Comparison of ENCODE assay signal across 9 cellular contexts in the genomic region with DNA sequence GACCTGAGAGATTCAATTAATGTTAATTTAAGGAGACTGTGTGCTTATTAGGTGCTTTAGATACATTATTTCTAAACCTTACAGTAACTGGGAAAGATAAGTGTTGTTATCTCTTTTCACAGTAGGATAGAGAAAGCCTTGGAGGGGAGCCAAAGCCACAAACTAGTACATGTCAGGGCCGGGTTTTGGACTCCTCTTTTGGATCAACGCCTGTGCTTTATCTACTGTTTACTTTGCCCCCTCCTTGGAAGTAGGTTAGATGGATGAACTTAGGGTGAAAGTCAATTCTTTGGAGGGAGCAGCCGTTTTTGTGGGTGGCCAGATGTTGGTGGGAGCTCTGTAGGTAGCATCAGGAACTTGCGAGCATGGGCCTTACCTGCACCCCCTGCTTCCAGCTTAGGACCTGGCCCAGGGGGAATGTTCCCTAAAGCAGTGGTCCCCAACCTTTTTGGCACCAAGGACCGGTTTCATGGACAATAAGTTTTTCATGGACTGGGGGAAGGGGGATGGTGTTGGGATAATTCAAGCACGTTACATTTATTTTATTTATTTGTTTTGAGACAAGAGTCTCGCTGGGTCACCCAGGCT. TPM values are rescaled to one million over a fixed set of nuclear protein-coding genes. Genes with fewer than 3 reads are reported as not detected.
DNase-seq lines count a peak whose midpoint lies in the region; ATAC-seq and TF ChIP-seq lines count a peak whose summit lies in the region.
"Had no signal": no experiment of that assay in that cellular context is flagged by ENCODE, and none has a peak within 500 bp of the region (broad histone marks: within the 10 kb centered on the region; RNA-seq: fewer than 3 reads in every experiment).

No MANE protein-coding gene starts in this region.

- no peaks in the 10 kb centered on the region for H3K9me1 ChIP-seq in IMR-90 (ENCODE audit: insufficient read depth, low read length)

- TF ChIP-seq RAD21 in IMR-90 (IDR thresholded peaks at IDR 0.05; ENCODE audit: low read length) = no peak

- H3K36me3 ChIP-seq in IMR-90 (ENCODE audit: control insufficient read depth, insufficient read depth, low read length) (no peaks in the 10 kb centered on the region), mesenchymal stem cell (ENCODE audit: control insufficient read depth in 1 of 2, insufficient read depth in 2 of 2, low read depth in 1 of 2, low read length in 2 of 2) (no peaks in the 10 kb centered on the region)

- no peak overlapping the region for H3K18ac ChIP-seq in IMR-90 (ENCODE audit: low read depth, low read length)
- H3K18ac ChIP-seq in mesenchymal stem cell (ENCODE audit: low read depth in 1 of 2, low read length in 2 of 2) = no peak overlapping the region

- H4K20me1 ChIP-seq in IMR-90 (ENCODE audit: insufficient read depth, low read length) = no peaks in the 10 kb centered on the region

- H3K36me3 Mint-ChIP-seq in activated CD4-positive, alpha-beta memory T cell treated with anti-CD3 and anti-CD28 coated beads, Interleukin-2, amount 10 ng/mL, durations not matched to agents 7 days and 5 days (ENCODE audit: low read depth) = peaks cover under 1% of the 10 kb centered on the region

- H4K8ac ChIP-seq in IMR-90 (ENCODE audit: low read depth in 2 of 2, low read length in 2 of 2) (no peak overlapping the region), mesenchymal stem cell (ENCODE audit: low read length) (no peak overlapping the region)

- H2BK120ac ChIP-seq in IMR-90 (ENCODE audit: low read depth, low read length) (no peak overlapping the region), mesenchymal stem cell (ENCODE audit: low read depth, low read length) (no peak overlapping the region)

- peak; percentile 31 for DNase-seq in COR-L47 (lab: John Stamatoyannopoulos, UW)
- DNase-seq in IMR-90 = peak; percentile 10
- DNase-seq in activated CD4-positive, alpha-beta memory T cell treated with anti-CD3 and anti-CD28 coated beads, Interleukin-2, amount 10 ng/mL, durations not matched to agents 7 days and 5 days = no peak
- peak; percentile 26 for DNase-seq in mesenchymal stem cell
- DNase-seq in stimulated activated CD4-positive, alpha-beta T cell treated with anti-CD3 and anti-CD28 coated beads, Interleukin-12 subunit alpha, Interleukin-12 subunit beta, amount 100 ng/mL, for 4 hours = no peak
- no peak for DNase-seq in GM03348 (ENCODE audit: low spot score)
- no peak for DNase-seq in activated effector memory CD4-positive, alpha-beta T cell treated with Interleukin-2 at 50 U/mL for 16 hours
- DNase-seq: activated CD4-positive, CD25-positive, alpha-beta regulatory T cell treated with anti-CD3 and anti-CD28 coated beads, Interleukin-2, amount 50 U/mL, for 72 hours; NCI-H526 treated with DMSO at 0.1 percent for 48 hours had no signal

- POLR2A ChIA-PET in IMR-90 (lab: Charles Lee; ENCODE audit: unreplicated experiment) = interaction anchor here (0.5 kb wide), 1 partner anchor 99 kb away, joined by 3 read pairs; no protein-coding TSS in a partner anchor
- POLR2A ChIA-PET in activated CD4-positive, alpha-beta memory T cell treated with anti-CD3 and anti-CD28 coated beads, Interleukin-2, amount 10 ng/mL, durations not matched to agents 7 days and 5 days (lab: Charles Lee) = interaction anchor here (3.3 to 8.0 kb wide), 2 partner anchors 11 to 43 kb away, joined by 13 to 99 read pairs; no protein-coding TSS in a partner anchor

- H3K9me3 ChIP-seq in IMR-90 (ENCODE audit: control insufficient read depth, insufficient read depth, low read length) (no peaks in the 10 kb centered on the region), mesenchymal stem cell (ENCODE audit: control insufficient read depth, low read length) (peaks cover 4% of the 10 kb centered on the region)

- H3K27ac Mint-ChIP-seq in activated CD4-positive, alpha-beta memory T cell treated with anti-CD3 and anti-CD28 coated beads, Interleukin-2, amount 10 ng/mL, durations not matched to agents 7 days and 5 days = no peak overlapping the region

- no peak overlapping the region for H3K4me3 ChIP-seq in IMR-90 (ENCODE audit: insufficient read depth, low read depth, low read length)
- H3K4me3 ChIP-seq in mesenchymal stem cell (ENCODE audit: insufficient read depth in 1 of 2, low read depth in 1 of 2, low read length in 2 of 2) = no peak overlapping the region

- H3K4me1 ChIP-seq in IMR-90 (ENCODE audit: control insufficient read depth, insufficient read depth, low read length) (peaks cover 2% of the 10 kb centered on the region; the same call in 1 of the 2 replicates), mesenchymal stem cell (ENCODE audit: control insufficient read depth, insufficient read depth, low read depth, low read length) (peaks cover 5% of the 10 kb centered on the region)

- H2BK15ac ChIP-seq in IMR-90 (ENCODE audit: low read depth, low read length) = no peak overlapping the region
- H2BK15ac ChIP-seq in mesenchymal stem cell (ENCODE audit: low read depth, poor library complexity, severe bottlenecking) = no peak overlapping the region

- no peak overlapping the region for H3K4me2 ChIP-seq in IMR-90 (ENCODE audit: low read depth, low read length)
- no peak overlapping the region for H3K4me2 ChIP-seq in mesenchymal stem cell (ENCODE audit: low read length, poor library complexity, severe bottlenecking)

- peak overlapping the region; percentile 93 for H3K4me3 Mint-ChIP-seq in activated CD4-positive, alpha-beta memory T cell treated with anti-CD3 and anti-CD28 coated beads, Interleukin-2, amount 10 ng/mL, durations not matched to agents 7 days and 5 days

- ATAC-seq in IMR-90 (ENCODE audit: low read depth) = no peak

- 0 out of 2 replicates have a peak, but pooled peaks cover 4% of the 10 kb centered on the region for H3K27me3 ChIP-seq in IMR-90 (ENCODE audit: control insufficient read depth, insufficient read depth, low read length)
- no peaks in the 10 kb centered on the region for H3K27me3 ChIP-seq in mesenchymal stem cell (ENCODE audit: control insufficient read depth in 1 of 2, insufficient read depth in 1 of 2, low read length in 2 of 2)

- in situ Hi-C loops in IMR-90 (cut with MboI; ENCODE audit: low sequenced_read_pairs) = no loop called here

- H3K4ac ChIP-seq in IMR-90 (ENCODE audit: low read depth, low read length) = no peak overlapping the region
- no peak overlapping the region for H3K4ac ChIP-seq in mesenchymal stem cell (ENCODE audit: low read depth in 1 of 2, low read length in 2 of 2)

- H2BK20ac ChIP-seq in IMR-90 (ENCODE audit: low read depth, low read length) = no peak overlapping the region

- H2BK5ac ChIP-seq in IMR-90 (ENCODE audit: low read depth, low read length, poor library complexity, severe bottlenecking) (no peak overlapping the region), mesenchymal stem cell (ENCODE audit: low read depth, low read length, poor library complexity, severe bottlenecking) (no peak overlapping the region)

- H4K91ac ChIP-seq in IMR-90 (ENCODE audit: insufficient read depth, low read depth, low read length) (no peak overlapping the region), mesenchymal stem cell (ENCODE audit: low read length) (no peak overlapping the region)

- peaks cover 2% of the 10 kb centered on the region for H3K9me3 Mint-ChIP-seq in activated CD4-positive, alpha-beta memory T cell treated with anti-CD3 and anti-CD28 coated beads, Interleukin-2, amount 10 ng/mL, durations not matched to agents 7 days and 5 days

- H2AK9ac ChIP-seq in IMR-90 (replicated peaks; ENCODE audit: low read depth, low read length, poor library complexity) = no peak overlapping the region

- H3K14ac ChIP-seq in IMR-90 (replicated peaks; ENCODE audit: low read depth, low read length) (no peak overlapping the region), mesenchymal stem cell (ENCODE audit: low read length in 2 of 2) (no peak overlapping the region)

- CTCF ChIA-PET in IMR-90 (lab: Yijun Ruan, JAX) = interaction anchor here (1.1 to 2.2 kb wide), 2 partner anchors 8 to 30 kb away, joined by 3 to 8 read pairs; no protein-coding TSS in a partner anchor
- CTCF ChIA-PET in activated CD4-positive, alpha-beta memory T cell treated with anti-CD3 and anti-CD28 coated beads, Interleukin-2, amount 10 ng/mL, durations not matched to agents 7 days and 5 days (lab: Charles Lee) = interaction anchor here (0.9 kb wide), 1 partner anchor 10 kb away, joined by 5 read pairs; no protein-coding TSS in a partner anchor

- TF ChIP-seq POLR2A in IMR-90 (IDR thresholded peaks at IDR 0.05; ENCODE audit: low read depth, low read length) = no peak

- H3K27ac ChIP-seq in IMR-90 (ENCODE audit: insufficient read depth, low read length) = no peak overlapping the region
- H3K27ac ChIP-seq in mesenchymal stem cell (ENCODE audit: low read length, poor library complexity, severe bottlenecking) = no peak overlapping the region

- no TSS peak for BruUV-seq in IMR-90 (replicated peaks; lab: Mats Ljungman, UMichigan)

- H2BK12ac ChIP-seq in mesenchymal stem cell (ENCODE audit: low read length in 2 of 2) = no peak overlapping the region

- H2AK5ac ChIP-seq in IMR-90 (ENCODE audit: low read depth, low read length) = no peak overlapping the region
- no peak overlapping the region for H2AK5ac ChIP-seq in mesenchymal stem cell (ENCODE audit: low read length, severe bottlenecking)

- no peak overlapping the region for H2AFZ ChIP-seq in IMR-90 (replicated peaks; ENCODE audit: low read length, poor library complexity)
- H2AFZ ChIP-seq in mesenchymal stem cell (ENCODE audit: low read depth, low read length) = no peak overlapping the region

- peaks cover 37% of the 10 kb centered on the region for H3K4me1 Mint-ChIP-seq in activated CD4-positive, alpha-beta memory T cell treated with anti-CD3 and anti-CD28 coated beads, Interleukin-2, amount 10 ng/mL, durations not matched to agents 7 days and 5 days

- no peak for TF ChIP-seq CTCF in IMR-90 (conservative IDR thresholded peaks at IDR 0.05; ENCODE audit: low read depth, low read length)

- dilution Hi-C loops in IMR-90 (cut with HindIII; ENCODE audit: low sequenced_read_pairs, unreplicated experiment) = no loop called here

- H3K79me1 ChIP-seq in IMR-90 (ENCODE audit: low read depth in 1 of 2, low read length in 2 of 2) (no peaks in the 10 kb centered on the region), mesenchymal stem cell (replicated peaks; ENCODE audit: low read length, poor library complexity, severe bottlenecking) (peaks cover 6% of the 10 kb centered on the region)

- H4K5ac ChIP-seq in IMR-90 (ENCODE audit: low read depth, low read length) = no peak overlapping the region

- H3K27me3 Mint-ChIP-seq in activated CD4-positive, alpha-beta memory T cell treated with anti-CD3 and anti-CD28 coated beads, Interleukin-2, amount 10 ng/mL, durations not matched to agents 7 days and 5 days = peaks cover 23% of the 10 kb centered on the region

- H3K23ac ChIP-seq in IMR-90 (ENCODE audit: low read depth, low read length) (no peak overlapping the region), mesenchymal stem cell (ENCODE audit: low read length in 2 of 2) (no peak overlapping the region)

- intact Hi-C loops in IMR-90 (cut with micrococcal nuclease) = no loop called here

- H3K56ac ChIP-seq in IMR-90 (ENCODE audit: extremely low read depth, insufficient read depth, low read length) = no peak overlapping the region

- 64% methylated on average over 4 of the region's 7 CpGs; no CpG with 5 or more reads in 1 of the 2 experiments for WGBS in IMR-90 (ENCODE audit: extremely low coverage in 2 of 2, insufficient read length in 1 of 2), 2 experiments
- 78% methylated on average over 7 of the region's 7 CpGs for WGBS in mesenchymal stem cell

- no peak overlapping the region for H3K9ac ChIP-seq in IMR-90 (ENCODE audit: low read depth, low read length)
- no peak overlapping the region for H3K9ac ChIP-seq in mesenchymal stem cell (ENCODE audit: low read length)

RNA-seq across cellular contexts. Expression of a gene that starts 1.7 kb away (rescaled TPM):
- total RNA-seq in IMR-90 (2012; rRNA removed) = 2.5 and 2.8 TPM in 2 replicates
- 1.2 and 1.7 TPM in 2 replicates for polyA plus RNA-seq in IMR-90 (2012; rRNA removed)
- 1.0 and 2.5 TPM in 2 replicates for polyA plus RNA-seq in IMR-90 (2012; cell fraction: cytosol; rRNA removed)
- 1.1 and 1.9 TPM in 2 replicates for polyA plus RNA-seq in IMR-90 (2012; cell fraction: nucleus; rRNA removed; ENCODE audit: low replicate concordance)
- total RNA-seq in activated CD4-positive, alpha-beta memory T cell treated with anti-CD3 and anti-CD28 coated beads, Interleukin-2, amount 10 ng/mL, durations not matched to agents 7 days and 5 days = 1 to 10 TPM in 1 of 2 experiments, under 1 TPM in 1; 0.76 to 1.3 TPM
- polyA plus RNA-seq in mesenchymal stem cell (2013, experiment 1 of 2) = 3.1 TPM
- polyA plus RNA-seq in mesenchymal stem cell (2013, experiment 2 of 2) = 3.1 TPM

Comparison
In these comparisons a context has a peak if more than half of its experiments do, and no peak if none do; other contexts are left out.
1. DNase-seq: peak in COR-L47 (single experiment), IMR-90 (single experiment) and mesenchymal stem cell (single experiment); none in activated CD4-positive, alpha-beta memory T cell treated with anti-CD3 and anti-CD28 coated beads, Interleukin-2, amount 10 ng/mL, durations not matched to agents 7 days and 5 days (single experiment), stimulated activated CD4-positive, alpha-beta T cell treated with anti-CD3 and anti-CD28 coated beads, Interleukin-12 subunit alpha, Interleukin-12 subunit beta, amount 100 ng/mL, for 4 hours (single experiment), GM03348 (single experiment) and activated effector memory CD4-positive, alpha-beta T cell treated with Interleukin-2 at 50 U/mL for 16 hours (single experiment).